ENCODE assay signal across 8 cellular contexts in the genomic region with DNA sequence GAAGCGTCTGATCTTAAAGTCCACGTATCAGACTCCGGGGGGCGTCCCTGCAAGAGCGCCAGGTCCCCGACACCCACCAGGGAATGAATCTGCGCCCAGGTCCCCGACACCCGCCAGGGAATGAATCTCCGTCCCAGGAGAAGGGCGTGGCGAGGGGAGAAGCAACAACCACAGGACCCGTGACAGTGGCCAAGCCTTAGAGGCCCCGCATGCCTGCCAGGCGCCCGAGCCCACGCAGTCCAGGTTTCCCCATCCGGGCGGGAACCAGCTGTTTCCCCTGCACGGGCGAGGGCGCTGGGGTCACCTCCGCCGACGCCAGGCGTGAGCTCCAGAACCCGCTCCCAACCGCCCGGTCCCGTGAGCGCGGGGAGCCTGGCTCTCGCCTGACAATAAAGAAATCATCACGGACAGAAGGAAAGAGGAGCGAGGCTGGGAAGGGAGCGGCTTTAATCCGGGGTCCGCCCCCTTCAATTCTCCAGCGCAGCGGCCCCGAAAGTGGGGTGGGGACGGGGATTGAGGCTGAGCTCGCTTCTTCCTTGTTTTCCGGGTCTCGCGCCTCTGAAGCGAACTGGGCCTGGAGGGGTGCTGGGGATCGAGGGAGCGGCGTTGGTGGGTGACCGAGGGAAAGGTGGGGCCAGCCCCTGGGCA. TPM values are rescaled to one million over a fixed set of nuclear protein-coding genes. Genes with fewer than 3 reads are reported as not detected.
DNase-seq lines count a peak whose midpoint lies in the region; ATAC-seq, FAIRE-seq and TF ChIP-seq lines count a peak whose summit lies in the region.

No MANE protein-coding gene starts in this region.

- TF ChIP-seq RAD21 in Ishikawa (IDR thresholded peaks at IDR 0.05; ENCODE audit: low read depth): no peak

- H3K27ac Mint-ChIP-seq in CD4-positive, CD25-positive, alpha-beta regulatory T cell: no peak overlapping the region

- no peak for TF ChIP-seq CTCF in D721Med (IDR thresholded peaks at IDR 0.05; ENCODE audit: insufficient read depth, missing control alignments)

- H3K4me1 Mint-ChIP-seq in CD4-positive, CD25-positive, alpha-beta regulatory T cell: peaks cover 0 to 18% (median 0%) of the 10 kb centered on the region in 4 donors

- no peak for FAIRE-seq in D721Med (lab: Jason Lieb, UNC)

- no peak overlapping the region for H3K27ac ChIP-seq in CD4-positive, CD25-positive, alpha-beta regulatory T cell (ENCODE audit: insufficient read depth, low read length, poor library complexity, severe bottlenecking)
- H3K27ac ChIP-seq in mucosa of rectum (ENCODE audit: low read depth in 2 of 2, low read length in 2 of 2): no peak overlapping the region

- H3K27me3 Mint-ChIP-seq in CD4-positive, CD25-positive, alpha-beta regulatory T cell: peaks cover 75% of the 10 kb centered on the region

- peak overlapping the region in 1 of 2 donors; percentile 57 for H3K9ac ChIP-seq in mucosa of rectum (ENCODE audit: low read depth in 1 of 2, low read length in 2 of 2)

- peak overlapping the region; percentile 13 for H3K4me3 ChIP-seq in CD4-positive, CD25-positive, alpha-beta regulatory T cell (ENCODE audit: low read depth, low read length)
- H3K4me3 ChIP-seq in mucosa of rectum (ENCODE audit: low read length in 2 of 2): peak overlapping the region; percentile 61 to 71

- no peaks in the 10 kb centered on the region for H3K9me3 ChIP-seq in CD4-positive, CD25-positive, alpha-beta regulatory T cell (ENCODE audit: control insufficient read depth in 2 of 2, low read length in 2 of 2)
- no peaks in the 10 kb centered on the region for H3K9me3 ChIP-seq in mucosa of rectum (ENCODE audit: control insufficient read depth in 2 of 2, low read length in 2 of 2)

- H3K27me3 ChIP-seq in CD4-positive, CD25-positive, alpha-beta regulatory T cell (ENCODE audit: control insufficient read depth, insufficient read depth, low read length): peaks cover 19% of the 10 kb centered on the region
- peaks cover 16 to 20% of the 10 kb centered on the region in 2 donors for H3K27me3 ChIP-seq in mucosa of rectum (ENCODE audit: control insufficient read depth in 2 of 2, insufficient read depth in 2 of 2, low read length in 2 of 2)

- H3K4me1 ChIP-seq in CD4-positive, CD25-positive, alpha-beta regulatory T cell (ENCODE audit: control insufficient read depth, insufficient read depth, low read length, poor library complexity, severe bottlenecking): peaks cover 22% of the 10 kb centered on the region
- peaks cover 9 to 15% of the 10 kb centered on the region in 2 donors for H3K4me1 ChIP-seq in mucosa of rectum (ENCODE audit: control insufficient read depth in 2 of 2, insufficient read depth in 2 of 2, low read length in 2 of 2)

- H3K9me3 Mint-ChIP-seq in CD4-positive, CD25-positive, alpha-beta regulatory T cell: peaks cover 0 to 4% (median 0%) of the 10 kb centered on the region in 7 donors

- ATAC-seq in CD4-positive, CD25-positive, alpha-beta regulatory T cell (ENCODE audit: low read depth in 2 of 2): no peak
- ATAC-seq in HG03135 (IDR thresholded peaks at IDR 0.05; ENCODE audit: unreplicated experiment) (no peak), GM18858 (IDR thresholded peaks at IDR 0.05; ENCODE audit: unreplicated experiment) (no peak)

- TF ChIP-seq EP300 in Ishikawa (IDR thresholded peaks at IDR 0.05; ENCODE audit: borderline replicate concordance): no peak

- peak overlapping the region; percentile 79 to 92 (median 82) for H3K4me3 Mint-ChIP-seq in CD4-positive, CD25-positive, alpha-beta regulatory T cell

- DNase-seq in CD4-positive, CD25-positive, alpha-beta regulatory T cell: no peak
- DNase-seq in dermis blood vessel endothelial cell (peak; percentile 78), D721Med (ENCODE audit: insufficient read length, low spot score) (no peak)
- no peak for DNase-seq in stimulated activated CD4-positive, alpha-beta T cell treated with anti-CD3 and anti-CD28 coated beads, Interleukin-4, amount 100 ng/mL, for 1 hour

- H3K36me3 Mint-ChIP-seq in CD4-positive, CD25-positive, alpha-beta regulatory T cell: no peaks in the 10 kb centered on the region

- H3K36me3 ChIP-seq in CD4-positive, CD25-positive, alpha-beta regulatory T cell (ENCODE audit: control insufficient read depth, insufficient read depth, low read length): no peaks in the 10 kb centered on the region
- H3K36me3 ChIP-seq in mucosa of rectum (ENCODE audit: control insufficient read depth in 2 of 2, insufficient read depth in 2 of 2, low read length in 2 of 2): no peaks in the 10 kb centered on the region

TF ChIP-seq in Ishikawa, 13 proteins besides CTCF, POLR2A, EP300 and RAD21:
- TF ChIP-seq, protein P1, sequence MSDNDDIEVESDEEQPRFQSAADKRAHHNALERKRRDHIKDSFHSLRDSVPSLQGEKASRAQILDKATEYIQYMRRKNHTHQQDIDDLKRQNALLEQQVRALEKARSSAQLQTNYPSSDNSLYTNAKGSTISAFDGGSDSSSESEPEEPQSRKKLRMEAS (IDR thresholded peaks at IDR 0.05): peak; percentile 80
- TF ChIP-seq ZBTB7A (IDR thresholded peaks at IDR 0.05; ENCODE audit: low read depth): no peak

RNA-seq across cellular contexts. Expression of a gene that starts 29.0 kb away (rescaled TPM):
- total RNA-seq in CD4-positive, CD25-positive, alpha-beta regulatory T cell: 10.9 TPM
- 10 to 100 TPM in 2 of 4 donors, 1 to 10 TPM in 2; 8.6 to 11.7 (median 10.3) TPM for polyA plus RNA-seq in CD4-positive, CD25-positive, alpha-beta regulatory T cell
- total RNA-seq in dermis blood vessel endothelial cell: 24.2 and 35.3 TPM in 2 replicates
